In the genomic region with DNA sequence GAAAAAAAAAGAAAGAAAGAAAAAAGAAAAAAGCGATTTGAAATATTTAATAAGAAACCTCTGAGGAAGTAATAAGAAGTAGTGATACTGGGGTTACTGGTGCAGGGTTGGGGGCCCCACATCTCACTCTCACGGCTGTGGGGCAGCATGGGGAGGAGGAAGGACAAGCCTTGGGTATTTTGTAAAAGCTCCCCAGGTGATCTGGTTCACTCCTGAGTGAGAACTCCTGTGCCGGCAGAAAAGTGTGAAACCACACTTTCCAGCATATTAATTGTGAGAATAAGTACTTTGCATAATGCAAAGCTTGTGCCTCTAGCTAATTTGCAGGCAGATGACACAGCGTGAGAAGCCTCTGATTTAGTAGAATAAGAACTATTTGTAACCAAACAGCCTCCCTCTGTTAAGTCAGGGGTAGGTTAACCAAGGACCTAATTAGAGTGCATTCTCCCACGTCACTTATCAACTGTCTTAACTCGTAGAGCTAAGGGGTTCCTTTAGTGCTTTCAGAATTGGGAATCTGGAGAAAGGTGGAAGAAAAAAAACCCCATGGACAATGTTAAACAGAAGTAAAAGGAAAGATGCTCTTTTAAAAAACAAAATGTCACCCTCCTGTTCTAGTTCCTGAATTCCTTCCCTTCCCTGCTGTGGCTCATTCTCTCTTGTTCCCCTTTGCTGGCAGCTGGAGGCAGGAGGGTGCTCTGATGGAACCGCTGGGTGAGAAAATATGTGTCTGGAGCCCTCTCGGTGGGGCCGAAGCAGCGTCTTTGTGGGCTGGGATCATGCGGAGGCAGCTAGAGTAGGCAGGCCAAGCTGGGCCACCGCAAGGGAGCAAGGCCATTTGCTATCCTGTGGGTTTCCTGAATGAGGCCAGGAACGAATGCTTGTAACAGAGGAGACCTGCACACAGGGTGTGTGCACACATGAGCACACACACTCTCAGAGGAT, we compare ENCODE assay signal across 8 cellular contexts.
DNase-seq lines count a peak whose midpoint lies in the region; ATAC-seq, FAIRE-seq and TF ChIP-seq lines count a peak whose summit lies in the region.

No MANE protein-coding gene starts in this region.

- no peaks in the 10 kb centered on the region for H4K20me1 ChIP-seq in KMS-11 (ENCODE audit: insufficient read depth)
- H4K20me1 ChIP-seq in neural progenitor cell (ENCODE audit: low read depth), result peaks cover 12% of the 10 kb centered on the region

- no peaks in the 10 kb centered on the region for H3K9me3 Mint-ChIP-seq in activated naive CD4-positive, alpha-beta T cell treated with anti-CD3 and anti-CD28 coated beads, Interleukin-2, amount 10 ng/mL, durations not matched to agents 7 days and 5 days
- H3K9me3 Mint-ChIP-seq in neural progenitor cell, result peaks cover 8% of the 10 kb centered on the region

- H3K4me1 ChIP-seq in KMS-11 (ENCODE audit: low read depth, poor library complexity, severe bottlenecking), result peaks cover 48% of the 10 kb centered on the region
- peaks cover 40% of the 10 kb centered on the region for H3K4me1 ChIP-seq in neural progenitor cell

- peaks cover 62% of the 10 kb centered on the region for H3K36me3 Mint-ChIP-seq in activated naive CD4-positive, alpha-beta T cell treated with anti-CD3 and anti-CD28 coated beads, Interleukin-2, amount 10 ng/mL, durations not matched to agents 7 days and 5 days
- peaks cover 42% of the 10 kb centered on the region for H3K36me3 Mint-ChIP-seq in neural progenitor cell

- CTCF ChIA-PET in GM10248 (lab: Yijun Ruan, JAX), result interaction anchor here (0.7 to 3.6 kb wide), 17 partner anchors 8 to 253 kb away, joined by 3 to 22 read pairs (median 5); no protein-coding TSS in a partner anchor
- CTCF ChIA-PET in activated naive CD4-positive, alpha-beta T cell treated with anti-CD3 and anti-CD28 coated beads, Interleukin-2, amount 10 ng/mL, durations not matched to agents 7 days and 5 days (lab: Charles Lee), result interaction anchor here (0.7 to 1.8 kb wide), 10 partner anchors 11 to 264 kb away, joined by 3 to 5 read pairs (median 4); no protein-coding TSS in a partner anchor

- TF ChIP-seq POLR2A in H54 (IDR thresholded peaks at IDR 0.05; ENCODE audit: low read depth, low read length), result no peak

- POLR2A ChIA-PET in GM10248 (lab: Yijun Ruan, JAX), result interaction anchor here (0.5 to 0.9 kb wide), 6 partner anchors 23 to 950 kb away, joined by 3 to 5 read pairs (median 3); no protein-coding TSS in a partner anchor

- no peak overlapping the region for H3K4me3 ChIP-seq in KMS-11 (IDR thresholded peaks at IDR 0.05; ENCODE audit: insufficient read depth, low read depth, low read length)
- H3K4me3 ChIP-seq in neural progenitor cell, result no peak overlapping the region

- H3K9me3 ChIP-seq in neural progenitor cell (ENCODE audit: low read depth), result no peaks in the 10 kb centered on the region

- peaks cover 15% of the 10 kb centered on the region for H3F3A ChIP-seq in neural progenitor cell (ENCODE audit: low read depth)

- H3K4me2 ChIP-seq in KMS-11, result peak overlapping the region; percentile 36; the same call in 1 of the 2 replicates
- peak overlapping the region; percentile 57 for H3K4me2 ChIP-seq in neural progenitor cell

- ATAC-seq in GM21528 (IDR thresholded peaks at IDR 0.05; ENCODE audit: low FRiP score, unreplicated experiment), result peak; percentile 85

- DNase-seq in GM10248 (ENCODE audit: extremely low spot score) (peak; percentile 69), neural progenitor cell (ENCODE audit: low spot score) (peak; percentile 56), NCI-H524 treated with DMSO at 0.1 percent for 48 hours (lab: John Stamatoyannopoulos, UW) (no peak), COLO829 (ENCODE audit: low spot score) (no peak), H54 (ENCODE audit: insufficient read length, low spot score) (no peak)
- peak; percentile 34 for DNase-seq in activated naive CD4-positive, alpha-beta T cell treated with anti-CD3 and anti-CD28 coated beads, Interleukin-2, amount 10 ng/mL, durations not matched to agents 7 days and 5 days

- TF ChIP-seq CTCF in GM10248 (IDR thresholded peaks at IDR 0.05; ENCODE audit: control extremely low read depth, extremely low read depth, low read depth, missing control alignments) (no peak), KMS-11 (conservative IDR thresholded peaks at IDR 0.05; ENCODE audit: low read depth, low read length) (no peak), neural progenitor cell (IDR thresholded peaks at IDR 0.05) (no peak)

- H3K4me1 Mint-ChIP-seq in activated naive CD4-positive, alpha-beta T cell treated with anti-CD3 and anti-CD28 coated beads, Interleukin-2, amount 10 ng/mL, durations not matched to agents 7 days and 5 days, result peaks cover 99% of the 10 kb centered on the region
- H3K4me1 Mint-ChIP-seq in neural progenitor cell, result peaks cover 67% of the 10 kb centered on the region

- no peak overlapping the region for H2AFZ ChIP-seq in KMS-11 (ENCODE audit: low read depth)
- no peak overlapping the region for H2AFZ ChIP-seq in neural progenitor cell (replicated peaks)

- H3K36me3 ChIP-seq in KMS-11 (ENCODE audit: insufficient read depth) (no peaks in the 10 kb centered on the region), neural progenitor cell (no peaks in the 10 kb centered on the region)

- no peak overlapping the region for H3K9ac ChIP-seq in KMS-11
- H3K9ac ChIP-seq in neural progenitor cell, result no peak overlapping the region

- H3K79me2 ChIP-seq in KMS-11 (ENCODE audit: insufficient read depth, low read depth), result no peaks in the 10 kb centered on the region
- peaks cover 10% of the 10 kb centered on the region for H3K79me2 ChIP-seq in neural progenitor cell (ENCODE audit: low read depth)

- H3K27ac ChIP-seq in KMS-11, result no peak overlapping the region
- peak overlapping the region; percentile 68 for H3K27ac ChIP-seq in neural progenitor cell

- no peak for FAIRE-seq in H54 (lab: Jason Lieb, UNC)

- H3K27ac Mint-ChIP-seq in activated naive CD4-positive, alpha-beta T cell treated with anti-CD3 and anti-CD28 coated beads, Interleukin-2, amount 10 ng/mL, durations not matched to agents 7 days and 5 days, result peak overlapping the region; percentile 87
- H3K27ac Mint-ChIP-seq in neural progenitor cell, result peak overlapping the region; percentile 66

- no peaks in the 10 kb centered on the region for H3K27me3 Mint-ChIP-seq in activated naive CD4-positive, alpha-beta T cell treated with anti-CD3 and anti-CD28 coated beads, Interleukin-2, amount 10 ng/mL, durations not matched to agents 7 days and 5 days
- H3K27me3 Mint-ChIP-seq in neural progenitor cell (ENCODE audit: insufficient read depth, low read depth), result no peaks in the 10 kb centered on the region

- H3K27me3 ChIP-seq in KMS-11 (ENCODE audit: insufficient read depth, low read depth), result no peaks in the 10 kb centered on the region
- H3K27me3 ChIP-seq in neural progenitor cell, result no peaks in the 10 kb centered on the region

- peak overlapping the region; percentile 26 for H3K4me3 Mint-ChIP-seq in activated naive CD4-positive, alpha-beta T cell treated with anti-CD3 and anti-CD28 coated beads, Interleukin-2, amount 10 ng/mL, durations not matched to agents 7 days and 5 days
- H3K4me3 Mint-ChIP-seq in neural progenitor cell, result peak overlapping the region; percentile 11

Comparison
In these comparisons a context has a peak if more than half of its experiments do, and no peak if none do; other contexts are left out.
1. DNase-seq: peak in GM10248 (single experiment), activated naive CD4-positive, alpha-beta T cell treated with anti-CD3 and anti-CD28 coated beads, Interleukin-2, amount 10 ng/mL, durations not matched to agents 7 days and 5 days (single experiment) and neural progenitor cell (single experiment); none in NCI-H524 treated with DMSO at 0.1 percent for 48 hours (single experiment), COLO829 (single experiment) and H54 (single experiment).